In genomic region chr10:73186266-73186665, GRCh38 we compare ENCODE assay signal across 31 cellular contexts.
"Had no signal": no experiment of that assay in that cellular context is flagged by ENCODE, and none has a peak within 500 bp of the region (broad histone marks: within the 10 kb centered on the region; RNA-seq: fewer than 3 reads in every experiment).

No MANE protein-coding gene starts in this region.

- H3K36me3 ChIP-seq: prostate gland had no signal

- ATAC-seq: esophagus mucosa; gastroesophageal sphincter; heart right ventricle; left colon; left ventricle myocardium superior; lower lobe of right lung; naive thymus-derived CD4-positive, alpha-beta T cell; sciatic nerve had no signal

- H3K79me2 ChIP-seq: parathyroid adenoma had no signal

- H3K27ac ChIP-seq: epithelial cell of prostate, gastroesophageal sphincter, heart right ventricle, lower lobe of right lung, parathyroid adenoma, prostate gland, right atrium auricular region, stomach, testis, tibial artery had no signal

- H3K9ac ChIP-seq: parathyroid adenoma had no signal

- H3K27me3 ChIP-seq: dorsolateral prefrontal cortex, gastroesophageal sphincter, heart right ventricle, right atrium auricular region, stomach, testis, tibial artery had no signal

- H3K9me3 ChIP-seq: gastroesophageal sphincter, lower lobe of right lung, prostate gland, right atrium auricular region, stomach, testis, tibial artery had no signal

- H3K4me1 ChIP-seq: gastroesophageal sphincter, heart right ventricle, lower lobe of right lung, parathyroid adenoma, prostate gland, right atrium auricular region, stomach, testis, tibial artery had no signal

- FAIRE-seq: colon had no signal

- H3K4me3 ChIP-seq: gastroesophageal sphincter, heart right ventricle, lower lobe of right lung, prostate gland, right atrium auricular region, smooth muscle cell, stomach, testis, tibial artery had no signal

- H3K4me2 ChIP-seq: smooth muscle cell had no signal

- DNase-seq: central memory CD4-positive, alpha-beta T cell; dorsolateral prefrontal cortex; effector CD4-positive, alpha-beta T cell; foreskin fibroblast; glutamatergic neuron; heart right ventricle; islet precursor cell; kidney glomerular epithelial cell; left colon; left ventricle myocardium superior; lower lobe of right lung; midbrain; naive thymus-derived CD4-positive, alpha-beta T cell; occipital lobe; stimulated activated CD4-positive, alpha-beta T cell treated with anti-CD3 and anti-CD28 coated beads, Interleukin-12 subunit alpha, Interleukin-12 subunit beta, amount 100 ng/mL, for 4 hours; stimulated activated CD4-positive, alpha-beta T cell treated with anti-CD3 and anti-CD28 coated beads, Interleukin-1b, Interleukin-23, amount 100 ng/mL, for 48 hours; stimulated activated CD4-positive, alpha-beta T cell treated with anti-CD3 and anti-CD28 coated beads, Interleukin-4, amount 100 ng/mL, for 1 hour; stimulated activated CD8-positive, alpha-beta memory T cell treated with anti-CD3 and anti-CD28 coated beads, Interleukin-4, amount 100 ng/mL, for 48 hours; stimulated activated naive CD4-positive, alpha-beta T cell; stomach; testis; tibial artery had no signal

- H2AFZ ChIP-seq: parathyroid adenoma had no signal
